ENCODE assay signal across 17 cellular contexts in genomic region chr12:26205298-26205697, GRCh38. TPM values are rescaled to one million over a fixed set of nuclear protein-coding genes. Genes with fewer than 3 reads are reported as not detected.
"Had no signal": no experiment of that assay in that cellular context is flagged by ENCODE, and none has a peak within 500 bp of the region (broad histone marks: within the 10 kb centered on the region; RNA-seq: fewer than 3 reads in every experiment).

No MANE protein-coding gene starts in this region.

- H3K9me3 ChIP-seq: lower lobe of right lung, stomach had no signal

- H3K27ac Mint-ChIP-seq: activated CD4-positive, alpha-beta memory T cell treated with anti-CD3 and anti-CD28 coated beads, Interleukin-2, amount 10 ng/mL, durations not matched to agents 7 days and 5 days; activated naive CD8-positive, alpha-beta T cell treated with anti-CD3 and anti-CD28 coated beads, Interleukin-2, amount 50 U/mL, for 24 hours; activated T-helper 17 cell treated with anti-CD3 and anti-CD28 coated beads, Interleukin-2, amount 50 U/mL, for 72 hours had no signal

- DNase-seq: activated CD4-positive, alpha-beta memory T cell treated with anti-CD3 and anti-CD28 coated beads, Interleukin-2, amount 10 ng/mL, durations not matched to agents 7 days and 5 days; activated CD4-positive, alpha-beta T cell treated with anti-CD3 and anti-CD28 coated beads for 48 hours; activated CD4-positive, CD25-positive, alpha-beta regulatory T cell; activated naive CD4-positive, alpha-beta T cell treated with Interleukin-2 at 50 U/mL for 16 hours; activated naive CD8-positive, alpha-beta T cell treated with anti-CD3 and anti-CD28 coated beads, Interleukin-2, amount 50 U/mL, for 24 hours; activated T-cell treated with anti-CD3 and anti-CD28 coated beads, Interleukin-2, amount 50 U/mL, for 1 hour; aorta; foreskin melanocyte; glutamatergic neuron; lower lobe of right lung; stimulated activated CD4-positive, alpha-beta T cell treated with anti-CD3 and anti-CD28 coated beads, Interleukin-15, amount 100 ng/mL, for 24 hours; stimulated activated CD4-positive, alpha-beta T cell treated with anti-CD3 and anti-CD28 coated beads, Interleukin-2, amount 100 ng/mL, for 48 hours; stomach; T-helper 1 cell; T-helper 9 cell had no signal

- H3K4me3 ChIP-seq: lower lobe of right lung, skin epidermis, stomach had no signal

- ATAC-seq: activated naive CD8-positive, alpha-beta T cell treated with anti-CD3 and anti-CD28 coated beads, Interleukin-2, amount 50 U/mL, for 24 hours; activated T-helper 17 cell treated with anti-CD3 and anti-CD28 coated beads, Interleukin-2, amount 50 U/mL, for 72 hours; lower lobe of right lung had no signal

- H3K36me3 ChIP-seq: lower lobe of right lung, stomach had no signal

- H3K4me3 Mint-ChIP-seq: activated CD4-positive, alpha-beta memory T cell treated with anti-CD3 and anti-CD28 coated beads, Interleukin-2, amount 10 ng/mL, durations not matched to agents 7 days and 5 days; activated naive CD8-positive, alpha-beta T cell treated with anti-CD3 and anti-CD28 coated beads, Interleukin-2, amount 50 U/mL, for 24 hours; activated T-helper 17 cell treated with anti-CD3 and anti-CD28 coated beads, Interleukin-2, amount 50 U/mL, for 72 hours had no signal

- H3K9me3 Mint-ChIP-seq: activated CD4-positive, alpha-beta memory T cell treated with anti-CD3 and anti-CD28 coated beads, Interleukin-2, amount 10 ng/mL, durations not matched to agents 7 days and 5 days; activated naive CD8-positive, alpha-beta T cell treated with anti-CD3 and anti-CD28 coated beads, Interleukin-2, amount 50 U/mL, for 24 hours; activated T-helper 17 cell treated with anti-CD3 and anti-CD28 coated beads, Interleukin-2, amount 50 U/mL, for 72 hours had no signal

- H3K4me1 ChIP-seq: lower lobe of right lung had no signal

- H3K4me1 Mint-ChIP-seq: activated CD4-positive, alpha-beta memory T cell treated with anti-CD3 and anti-CD28 coated beads, Interleukin-2, amount 10 ng/mL, durations not matched to agents 7 days and 5 days; activated naive CD8-positive, alpha-beta T cell treated with anti-CD3 and anti-CD28 coated beads, Interleukin-2, amount 50 U/mL, for 24 hours; activated T-helper 17 cell treated with anti-CD3 and anti-CD28 coated beads, Interleukin-2, amount 50 U/mL, for 72 hours had no signal

- H3K27me3 ChIP-seq: stomach had no signal

- H3K27ac ChIP-seq: lower lobe of right lung, skin epidermis, stomach had no signal

RNA-seq across cellular contexts. Expression of gene SSPN, which starts 9.9 kb away (rescaled TPM):
- total RNA-seq: activated CD4-positive, alpha-beta memory T cell treated with anti-CD3 and anti-CD28 coated beads, Interleukin-2, amount 10 ng/mL, durations not matched to agents 7 days and 5 days; activated T-helper 17 cell treated with anti-CD3 and anti-CD28 coated beads, Interleukin-2, amount 50 U/mL, for 72 hours had no signal
